ENCODE assay signal across 26 cellular contexts in the genomic region with DNA sequence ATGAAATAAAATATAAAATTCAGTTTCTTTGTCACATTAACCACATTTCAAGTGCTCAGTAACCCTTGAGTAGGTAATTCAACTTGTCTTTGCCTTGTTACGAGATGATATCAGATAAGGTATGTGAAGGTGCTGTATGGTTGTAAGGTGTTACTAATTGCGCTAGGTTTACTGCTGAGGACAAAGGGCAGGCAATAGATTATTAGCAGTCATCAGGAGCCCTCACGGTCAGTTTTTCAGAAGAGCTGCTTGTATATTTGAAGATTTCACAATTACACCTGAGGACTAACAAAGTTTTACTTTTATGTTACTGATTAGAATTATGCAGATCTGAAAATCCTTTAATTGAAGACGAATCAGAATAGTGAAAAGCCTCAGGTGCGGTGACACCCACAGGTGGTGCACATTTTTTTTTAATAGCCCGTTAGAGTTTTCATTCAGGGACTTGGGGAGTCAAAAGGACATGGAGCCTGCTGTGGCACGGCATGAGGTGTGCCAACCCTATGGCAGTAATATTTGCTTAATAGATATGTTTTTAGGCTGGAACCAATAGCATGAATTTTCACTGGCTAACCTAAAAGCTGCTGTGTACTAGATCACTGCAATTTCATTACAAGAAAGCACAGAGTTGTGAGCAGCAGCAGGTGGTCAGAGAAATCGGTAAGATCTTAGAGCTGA. TPM values are rescaled to one million over a fixed set of nuclear protein-coding genes. Genes with fewer than 3 reads are reported as not detected.
DNase-seq lines count a peak whose midpoint lies in the region; ATAC-seq and TF ChIP-seq lines count a peak whose summit lies in the region.
"Had no signal": no experiment of that assay in that cellular context is flagged by ENCODE, and none has a peak within 500 bp of the region (broad histone marks: within the 10 kb centered on the region; RNA-seq: fewer than 3 reads in every experiment).

No MANE protein-coding gene starts in this region.

- H3K27me3 ChIP-seq in right lobe of liver (no peaks in the 10 kb centered on the region), stomach (no peaks in the 10 kb centered on the region)
- H3K27me3 ChIP-seq: BE2C; BLaER1 treated with 17β-estradiol and CSF1 and Interleukin-3, amounts not matched to agents 10 nM and 100 nM had no signal

- intact Hi-C loops in right lobe of liver (cut with DNase I) (no loop called here), stomach (cut with DNase I; ENCODE audit: low total_unique reads) (no loop called here)

- peaks cover 0 to 40% (median 6%) of the 10 kb centered on the region in 4 donors for H3K4me1 ChIP-seq in right lobe of liver
- H3K4me1 ChIP-seq in stomach = peaks cover 0 to 10% (median 4%) of the 10 kb centered on the region in 4 donors
- H3K4me1 ChIP-seq: BE2C had no signal

- peak overlapping the region in 1 of 3 donors; percentile 61 for H3K27ac ChIP-seq in right lobe of liver
- H3K27ac ChIP-seq in stomach = no peak overlapping the region
- H3K27ac ChIP-seq: 22Rv1; BLaER1 treated with 17β-estradiol and CSF1 and Interleukin-3, amounts not matched to agents 10 nM and 100 nM had no signal

- DNase-seq in NCI-H1417 (lab: John Stamatoyannopoulos, UW) (peak in 2 of 3 experiments; percentile 5 to 48), NCI-H1417 treated with DMSO at 0.1 percent for 48 hours (lab: John Stamatoyannopoulos, UW) (no peak), NCI-H146 (lab: John Stamatoyannopoulos, UW) (peak; percentile 56), ecto neural progenitor cell (ENCODE audit: low spot score) (peak; percentile 21), right lobe of liver (no peak), NCI-H446 treated with DMSO at 0.1 percent for 48 hours (lab: John Stamatoyannopoulos, UW) (no peak), stomach (no peak)
- DNase-seq: ACHN; AML-193; BE2C; Calu3; CD4-positive, alpha-beta memory T cell; COR-L47; DMS53; DMS79 treated with DMSO at 0.1 percent for 48 hours; GF-D8; H9; HFFc6 had no signal

- H3K4me3 ChIP-seq in right lobe of liver (no peak overlapping the region), stomach (no peak overlapping the region)
- H3K4me3 ChIP-seq: BLaER1 treated with 17β-estradiol and CSF1 and Interleukin-3, amounts not matched to agents 10 nM and 100 nM; GM23338 had no signal

- 49% methylated on average over 8 of the region's 8 CpGs for WGBS in right lobe of liver (ENCODE audit: insufficient coverage, low coverage, low lambda C conversion rate, missing lambda C conversion rate)
- WGBS in stomach, 5 donors = 71 to 89% (median 83%) methylated on average over 8 of the region's 8 CpGs

- H3K36me3 ChIP-seq in right lobe of liver (peaks cover 12 to 54% (median 18%) of the 10 kb centered on the region in 4 donors), stomach (peaks cover 69 to 100% (median 97%) of the 10 kb centered on the region in 4 donors)

- no peak for TF ChIP-seq POLR2A in right lobe of liver (IDR thresholded peaks at IDR 0.05)
- TF ChIP-seq POLR2A in stomach (IDR thresholded peaks at IDR 0.05) = no peak

- ATAC-seq in right lobe of liver (peak; percentile 67 to 72 (median 71)), HG03108 (IDR thresholded peaks at IDR 0.05; ENCODE audit: unreplicated experiment) (no peak)
- ATAC-seq: GM23338, HCT116 had no signal

- no peaks in the 10 kb centered on the region for H3K9me3 ChIP-seq in right lobe of liver
- no peaks in the 10 kb centered on the region for H3K9me3 ChIP-seq in stomach
- H3K9me3 ChIP-seq: BE2C; BLaER1 treated with 17β-estradiol and CSF1 and Interleukin-3, amounts not matched to agents 10 nM and 100 nM had no signal

- TF ChIP-seq CTCF in right lobe of liver (IDR thresholded peaks at IDR 0.05) (no peak), stomach (IDR thresholded peaks at IDR 0.05) (no peak)

- no peak for TF ChIP-seq EP300 in stomach (IDR thresholded peaks at IDR 0.05)

RNA-seq across cellular contexts. Expression of a gene that starts 16.4 kb away (rescaled TPM):
- 10 to 100 TPM; 22.2 to 34.9 (median 28.4) TPM for total RNA-seq in right lobe of liver
- 100 to 1,000 TPM in 1 of 5 donors, 10 to 100 TPM in 4; 12.8 to 102 (median 63.8) TPM for total RNA-seq in stomach
- 10 to 100 TPM; 17.6 to 31.9 (median 26.3) TPM for polyA plus RNA-seq in stomach

RNA-seq across cellular contexts. Expression of a gene that starts 54.4 kb away (rescaled TPM):
- not detected for total RNA-seq in right lobe of liver
- not detected for total RNA-seq in stomach
- 1 to 10 TPM in 1 of 3 donors, not detected in 2; 1.5 TPM for polyA plus RNA-seq in stomach
- total RNA-seq: Calu3, Daoy, H4, HFFc6 had no signal
- polyA plus RNA-seq: CD14-positive monocyte, GM23338 had no signal

Comparison
In these comparisons a context has a peak if more than half of its experiments do, and no peak if none do; other contexts are left out.
1. DNase-seq: peak in NCI-H1417 (2 of 3), NCI-H146 (single experiment) and ecto neural progenitor cell (single experiment); none in NCI-H1417 treated with DMSO at 0.1 percent for 48 hours (single experiment), right lobe of liver (0 of 3), NCI-H446 treated with DMSO at 0.1 percent for 48 hours (single experiment) and stomach (single experiment).